In the genomic region with DNA sequence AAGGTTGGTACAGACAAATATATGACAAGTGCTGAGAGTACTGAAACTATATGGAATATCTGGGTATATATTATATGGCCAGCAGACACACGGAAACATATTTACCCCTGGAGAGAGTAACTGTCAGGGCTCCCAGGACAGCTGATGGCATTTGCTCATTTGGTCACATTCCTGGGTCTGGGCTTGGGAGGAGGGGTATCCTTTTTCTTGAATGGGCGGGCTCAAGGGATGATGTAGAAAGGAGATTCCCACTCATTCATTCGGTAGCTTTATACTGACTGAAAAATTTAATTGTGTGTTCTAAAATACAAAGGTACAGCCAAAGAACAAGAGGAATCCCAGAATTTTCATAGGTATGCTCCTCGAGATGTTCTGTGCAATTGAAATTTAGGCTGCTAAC, we compare ENCODE assay signal across 34 cellular contexts.
"Had no signal": no experiment of that assay in that cellular context is flagged by ENCODE, and none has a peak within 500 bp of the region (broad histone marks: within the 10 kb centered on the region; RNA-seq: fewer than 3 reads in every experiment).

No MANE protein-coding gene starts in this region.

- H3K27ac ChIP-seq: adrenal gland, body of pancreas, colonic mucosa, epithelial cell of prostate, esophagus squamous epithelium, gastroesophageal sphincter, WERI-Rb-1 had no signal

- H3K9me3 ChIP-seq: adrenal gland, body of pancreas, colonic mucosa, esophagus squamous epithelium, gastroesophageal sphincter had no signal

- H3K9me3 Mint-ChIP-seq: activated CD4-positive, alpha-beta memory T cell treated with anti-CD3 and anti-CD28 coated beads for 36 hours; activated CD4-positive, alpha-beta T cell treated with anti-CD3 and anti-CD28 coated beads, Interleukin-2, amount 10 ng/mL, durations not matched to agents 24 days and 14 days; activated naive CD4-positive, alpha-beta T cell treated with anti-CD3 and anti-CD28 coated beads for 36 hours; activated naive CD4-positive, alpha-beta T cell treated with anti-CD3 and anti-CD28 coated beads, Interleukin-2, amount 50 U/mL, for 24 hours; activated naive CD8-positive, alpha-beta T cell treated with anti-CD3 and anti-CD28 coated beads for 36 hours; activated naive CD8-positive, alpha-beta T cell treated with anti-CD3 and anti-CD28 coated beads, Interleukin-2, amount 50 U/mL, for 24 hours; activated T-helper 1 cell treated with anti-CD3 and anti-CD28 coated beads, Interleukin-12 subunit alpha, Interleukin-12 subunit beta, Interleukin-2, Interleukin-4 antibody, amounts not matched to agents 30 ng/mL and 10 ng/mL and 1 ng/mL, durations not matched to agents 14 hours and 24 hours and 36 hours; activated T-helper 2 cell treated with anti-CD3 and anti-CD28 coated beads, Interferon-gamma antibody, Interleukin-2, Interleukin-4, amounts not matched to agents 10 μg/mL and 5 μg/mL and 100 μg/mL, durations not matched to agents 14 hours and 24 hours and 36 hours; T-helper 2 cell treated with Interferon-gamma antibody and Interleukin-4, amounts not matched to agents 5 μg/mL and 100 μg/mL, for 36 hours had no signal

- H3K36me3 Mint-ChIP-seq: activated CD4-positive, alpha-beta memory T cell treated with anti-CD3 and anti-CD28 coated beads for 36 hours; activated CD8-positive, alpha-beta memory T cell treated with anti-CD3 and anti-CD28 coated beads, Interleukin-2, amount 10 ng/mL, durations not matched to agents 7 days and 5 days; activated naive CD4-positive, alpha-beta T cell treated with anti-CD3 and anti-CD28 coated beads, Interleukin-2, amount 50 U/mL, for 24 hours; activated naive CD8-positive, alpha-beta T cell treated with anti-CD3 and anti-CD28 coated beads for 36 hours had no signal

- H3K36me3 ChIP-seq: adrenal gland, colonic mucosa, esophagus squamous epithelium, gastroesophageal sphincter, WERI-Rb-1 had no signal

- H3K4me3 Mint-ChIP-seq: activated CD4-positive, alpha-beta memory T cell treated with anti-CD3 and anti-CD28 coated beads for 36 hours; activated CD4-positive, alpha-beta T cell treated with anti-CD3 and anti-CD28 coated beads for 36 hours; activated CD4-positive, alpha-beta T cell treated with anti-CD3 and anti-CD28 coated beads, Interleukin-2, amount 10 ng/mL, durations not matched to agents 24 days and 14 days; activated CD8-positive, alpha-beta memory T cell treated with anti-CD3 and anti-CD28 coated beads, Interleukin-2, amount 10 ng/mL, durations not matched to agents 7 days and 5 days; activated CD8-positive, alpha-beta T cell treated with anti-CD3 and anti-CD28 coated beads, Interleukin-2, amount 10 ng/mL, durations not matched to agents 7 days and 5 days; activated naive CD4-positive, alpha-beta T cell treated with anti-CD3 and anti-CD28 coated beads for 36 hours; activated naive CD4-positive, alpha-beta T cell treated with anti-CD3 and anti-CD28 coated beads, Interleukin-2, amount 50 U/mL, for 24 hours; activated naive CD8-positive, alpha-beta T cell treated with anti-CD3 and anti-CD28 coated beads for 36 hours; activated naive CD8-positive, alpha-beta T cell treated with anti-CD3 and anti-CD28 coated beads, Interleukin-2, amount 50 U/mL, for 24 hours; activated T-helper 1 cell treated with anti-CD3 and anti-CD28 coated beads, Interleukin-12 subunit alpha, Interleukin-12 subunit beta, Interleukin-2, Interleukin-4 antibody, amounts not matched to agents 30 ng/mL and 10 ng/mL and 1 ng/mL, durations not matched to agents 14 hours and 24 hours and 36 hours; T-helper 17 cell; T-helper 2 cell treated with Interferon-gamma antibody and Interleukin-4, amounts not matched to agents 5 μg/mL and 100 μg/mL, for 36 hours had no signal

- H3K27me3 ChIP-seq: adrenal gland, body of pancreas, colonic mucosa, esophagus squamous epithelium, gastroesophageal sphincter had no signal

- H3K27ac Mint-ChIP-seq: activated CD4-positive, alpha-beta memory T cell treated with anti-CD3 and anti-CD28 coated beads for 36 hours; activated CD4-positive, alpha-beta T cell treated with anti-CD3 and anti-CD28 coated beads for 36 hours; activated CD4-positive, alpha-beta T cell treated with anti-CD3 and anti-CD28 coated beads, Interleukin-2, amount 10 ng/mL, durations not matched to agents 24 days and 14 days; activated CD8-positive, alpha-beta memory T cell treated with anti-CD3 and anti-CD28 coated beads, Interleukin-2, amount 10 ng/mL, durations not matched to agents 7 days and 5 days; activated CD8-positive, alpha-beta T cell treated with anti-CD3 and anti-CD28 coated beads, Interleukin-2, amount 10 ng/mL, durations not matched to agents 7 days and 5 days; activated naive CD4-positive, alpha-beta T cell treated with anti-CD3 and anti-CD28 coated beads for 36 hours; activated naive CD4-positive, alpha-beta T cell treated with anti-CD3 and anti-CD28 coated beads, Interleukin-2, amount 50 U/mL, for 24 hours; activated naive CD8-positive, alpha-beta T cell treated with anti-CD3 and anti-CD28 coated beads for 36 hours; activated naive CD8-positive, alpha-beta T cell treated with anti-CD3 and anti-CD28 coated beads, Interleukin-2, amount 50 U/mL, for 24 hours; activated T-helper 1 cell treated with anti-CD3 and anti-CD28 coated beads, Interleukin-12 subunit alpha, Interleukin-12 subunit beta, Interleukin-2, Interleukin-4 antibody, amounts not matched to agents 30 ng/mL and 10 ng/mL and 1 ng/mL, durations not matched to agents 14 hours and 24 hours and 36 hours; activated T-helper 2 cell treated with anti-CD3 and anti-CD28 coated beads, Interferon-gamma antibody, Interleukin-2, Interleukin-4, amounts not matched to agents 10 μg/mL and 5 μg/mL and 100 μg/mL, durations not matched to agents 14 hours and 24 hours and 36 hours; T-helper 17 cell; T-helper 2 cell treated with Interferon-gamma antibody and Interleukin-4, amounts not matched to agents 5 μg/mL and 100 μg/mL, for 36 hours had no signal

- H3K4me1 ChIP-seq: adrenal gland, body of pancreas, colonic mucosa, esophagus squamous epithelium, gastroesophageal sphincter had no signal

- DNase-seq: activated CD4-positive, alpha-beta memory T cell treated with anti-CD3 and anti-CD28 coated beads for 36 hours; activated CD4-positive, alpha-beta T cell treated with anti-CD3 and anti-CD28 coated beads for 36 hours; activated CD4-positive, alpha-beta T cell treated with anti-CD3 and anti-CD28 coated beads, Interleukin-2, amount 10 ng/mL, durations not matched to agents 24 days and 14 days; activated CD4-positive, CD25-positive, alpha-beta regulatory T cell; activated CD4-positive, CD25-positive, alpha-beta regulatory T cell treated with anti-CD3 and anti-CD28 coated beads, Interleukin-2, amount 50 U/mL, for 72 hours; activated CD8-positive, alpha-beta memory T cell treated with anti-CD3 and anti-CD28 coated beads, Interleukin-2, amount 10 ng/mL, durations not matched to agents 7 days and 5 days; activated CD8-positive, alpha-beta memory T cell treated with anti-CD3 and anti-CD28 coated beads, Interleukin-2, amount 50 U/mL, for 4 hours; activated CD8-positive, alpha-beta T cell treated with anti-CD3 and anti-CD28 coated beads, Interleukin-2, amount 10 ng/mL, durations not matched to agents 7 days and 5 days; activated effector memory CD4-positive, alpha-beta T cell treated with anti-CD3 and anti-CD28 coated beads, Interleukin-2, amount 50 U/mL, for 16 hours; activated naive CD4-positive, alpha-beta T cell treated with anti-CD3 and anti-CD28 coated beads for 36 hours; activated naive CD8-positive, alpha-beta T cell treated with anti-CD3 and anti-CD28 coated beads for 36 hours; activated naive CD8-positive, alpha-beta T cell treated with anti-CD3 and anti-CD28 coated beads, Interleukin-2, amount 50 U/mL, for 24 hours; activated T-cell treated with anti-CD3 and anti-CD28 coated beads, Interleukin-2, amount 50 U/mL, for 1 hour; activated T-cell treated with anti-CD3 and anti-CD28 coated beads, Interleukin-2, amount 50 U/mL, for 48 hours; adrenal gland; amygdala; aorta; body of pancreas; caudate nucleus; cerebellar nuclear complex; colonic mucosa; effector CD8-positive, alpha-beta T cell; esophagus squamous epithelium; foreskin melanocyte; T-helper 1 cell; T-helper 17 cell; T1000; WERI-Rb-1 had no signal

- ATAC-seq: activated CD4-positive, alpha-beta T cell treated with anti-CD3 and anti-CD28 coated beads for 36 hours; activated CD8-positive, alpha-beta memory T cell treated with anti-CD3 and anti-CD28 coated beads, Interleukin-2, amount 10 ng/mL, durations not matched to agents 7 days and 5 days; activated CD8-positive, alpha-beta T cell treated with anti-CD3 and anti-CD28 coated beads, Interleukin-2, amount 10 ng/mL, durations not matched to agents 7 days and 5 days; activated naive CD8-positive, alpha-beta T cell treated with anti-CD3 and anti-CD28 coated beads, Interleukin-2, amount 50 U/mL, for 24 hours; body of pancreas; gastroesophageal sphincter; T-helper 17 cell had no signal

- H3K4me3 ChIP-seq: adrenal gland, body of pancreas, colonic mucosa, esophagus squamous epithelium, gastroesophageal sphincter had no signal

- H3K4me1 Mint-ChIP-seq: activated CD4-positive, alpha-beta T cell treated with anti-CD3 and anti-CD28 coated beads for 36 hours; activated CD4-positive, alpha-beta T cell treated with anti-CD3 and anti-CD28 coated beads, Interleukin-2, amount 10 ng/mL, durations not matched to agents 24 days and 14 days; activated CD8-positive, alpha-beta memory T cell treated with anti-CD3 and anti-CD28 coated beads, Interleukin-2, amount 10 ng/mL, durations not matched to agents 7 days and 5 days; activated naive CD4-positive, alpha-beta T cell treated with anti-CD3 and anti-CD28 coated beads, Interleukin-2, amount 50 U/mL, for 24 hours; activated naive CD8-positive, alpha-beta T cell treated with anti-CD3 and anti-CD28 coated beads for 36 hours; activated naive CD8-positive, alpha-beta T cell treated with anti-CD3 and anti-CD28 coated beads, Interleukin-2, amount 50 U/mL, for 24 hours; T-helper 17 cell had no signal
